8 cellular contexts compared by ENCODE assay signal in the genomic region with DNA sequence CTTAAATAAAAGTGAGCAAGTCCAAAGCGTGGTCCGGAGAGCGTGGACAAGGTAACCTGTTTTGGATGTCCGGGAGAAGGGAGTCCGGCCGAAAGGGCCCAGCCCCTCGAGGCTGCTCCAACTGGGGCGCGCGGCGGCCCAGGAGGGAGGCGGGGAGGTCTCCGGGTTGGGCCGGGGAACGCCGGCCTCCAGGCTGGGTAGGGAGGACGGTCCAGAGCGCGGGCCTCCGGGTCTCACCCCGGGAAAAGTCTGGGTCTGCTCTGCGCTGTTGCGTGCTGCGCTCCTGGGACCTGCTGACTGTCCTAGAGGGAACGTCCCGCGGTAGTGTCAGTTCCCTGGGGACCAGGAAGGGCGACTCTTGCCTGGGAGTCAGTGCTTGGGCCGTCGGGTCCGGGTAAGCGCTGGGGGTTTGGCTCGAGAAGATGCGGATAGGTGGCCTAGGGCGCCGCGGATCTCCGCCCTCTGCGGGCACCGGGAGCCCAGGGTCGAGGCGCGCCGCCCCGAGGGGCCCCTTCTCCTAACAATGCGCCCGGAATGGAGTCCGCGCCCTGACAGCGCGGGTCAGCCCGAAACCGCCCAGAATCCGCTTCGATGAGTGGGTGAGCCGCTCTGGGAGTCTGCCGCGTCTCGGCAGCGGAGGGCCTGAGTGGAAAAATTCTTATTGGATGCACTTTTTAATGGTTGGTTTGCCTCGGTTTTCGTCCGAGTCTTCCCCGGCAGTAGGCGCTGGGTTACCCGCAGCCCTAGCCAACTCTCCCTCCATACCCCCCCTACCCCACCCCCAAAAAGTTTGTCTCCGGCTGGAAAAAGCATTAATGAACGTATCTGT. TPM values are rescaled to one million over a fixed set of nuclear protein-coding genes. Genes with fewer than 3 reads are reported as not detected.
A peak's percentile ranks its signal among the peaks of the same experiment; 100 is the strongest.
DNase-seq lines count a peak whose midpoint lies in the region; ATAC-seq, FAIRE-seq and TF ChIP-seq lines count a peak whose summit lies in the region.

No MANE protein-coding gene starts in this region.

- POLR2A ChIA-PET in PC-9 (lab: Charles Lee; ENCODE audit: unreplicated experiment) = interaction anchor here (0.7 kb wide), 1 partner anchor 17 kb away, joined by 45 read pairs; no protein-coding TSS in a partner anchor

- H3K4me1 ChIP-seq in PC-9 (replicated peaks; ENCODE audit: insufficient read depth) (no peaks in the 10 kb centered on the region), left lung (peaks cover 7 to 59% of the 10 kb centered on the region in 2 donors), thoracic aorta (ENCODE audit: control insufficient read depth in 1 of 2, low read depth in 2 of 2) (peaks cover 22 to 45% of the 10 kb centered on the region in 2 donors)

- H3K9me3 ChIP-seq in PC-9 (ENCODE audit: insufficient read depth, low read depth) (no peaks in the 10 kb centered on the region), left lung (no peaks in the 10 kb centered on the region), thoracic aorta (no peaks in the 10 kb centered on the region)

- ATAC-seq in left lung = peak; percentile 32
- ATAC-seq in thoracic aorta (ENCODE audit: insufficient number of reproducible peaks, low FRiP score, low read depth) = no peak
- no peak for ATAC-seq in HG03196 (IDR thresholded peaks at IDR 0.05; ENCODE audit: unreplicated experiment)
- ATAC-seq in HG02870 (IDR thresholded peaks at IDR 0.05; ENCODE audit: unreplicated experiment) = no peak

- H3K27me3 ChIP-seq in PC-9 (ENCODE audit: insufficient read depth, low read depth) (peaks cover 30% of the 10 kb centered on the region), bronchial epithelial cell (ENCODE audit: control insufficient read depth, insufficient read depth, low read length) (peaks cover 13% of the 10 kb centered on the region), left lung (peaks cover 32 to 71% of the 10 kb centered on the region in 2 donors), thoracic aorta (replicated peaks; ENCODE audit: insufficient read depth) (peaks cover 5% of the 10 kb centered on the region)

- no peak for FAIRE-seq in bronchial epithelial cell (lab: Jason Lieb, UNC)

- H3K36me3 ChIP-seq in PC-9 (ENCODE audit: low read depth) (no peaks in the 10 kb centered on the region), bronchial epithelial cell (ENCODE audit: control insufficient read depth, insufficient read depth, low read length) (no peaks in the 10 kb centered on the region), left lung (no peaks in the 10 kb centered on the region), thoracic aorta (no peaks in the 10 kb centered on the region)

- H3K79me2 ChIP-seq in PC-9 (ENCODE audit: low read depth) = no peaks in the 10 kb centered on the region

- TF ChIP-seq CTCF in PC-9 (conservative IDR thresholded peaks at IDR 0.05) = no peak
- TF ChIP-seq CTCF in bronchial epithelial cell (IDR thresholded peaks at IDR 0.05; ENCODE audit: insufficient read depth, low read length, severe bottlenecking) = no peak
- no peak for TF ChIP-seq CTCF in left lung (IDR thresholded peaks at IDR 0.05)
- TF ChIP-seq CTCF in thoracic aorta (IDR thresholded peaks at IDR 0.05) = no peak

- H4K20me1 ChIP-seq in PC-9 (ENCODE audit: insufficient read depth) = no peaks in the 10 kb centered on the region

- TSS peak; percentile 36 for BruUV-seq in PC-9 (replicated peaks; lab: Mats Ljungman, UMichigan)

- H3F3A ChIP-seq in PC-9 (ENCODE audit: insufficient read depth, low read depth) = no peaks in the 10 kb centered on the region

- intact Hi-C loops in PC-9 (cut with micrococcal nuclease; ENCODE audit: unreplicated experiment) (no loop called here), left lung (cut with DNase I) (no loop called here)

- DNase-seq in NCI-H146 (lab: John Stamatoyannopoulos, UW) = peak; percentile 35
- DNase-seq in NCI-H146 treated with DMSO at 0.1 percent for 48 hours (lab: John Stamatoyannopoulos, UW; ENCODE audit: unreplicated experiment) = no peak
- DNase-seq in PC-9 = no peak
- DNase-seq in bronchial epithelial cell (ENCODE audit: low read depth) = no peak
- DNase-seq in left lung = peak; percentile 53 to 89
- DNase-seq in thoracic aorta (ENCODE audit: low spot score) = no peak

- no peak overlapping the region for H3K4me2 ChIP-seq in PC-9

- no peak overlapping the region for H2AFZ ChIP-seq in PC-9

- CTCF ChIA-PET in PC-9 (lab: Charles Lee) = interaction anchor here (0.7 kb wide), 1 partner anchor 1159 kb away, joined by 17 read pairs; no protein-coding TSS in a partner anchor

- no peaks in the 10 kb centered on the region for H3K9me2 ChIP-seq in PC-9 (ENCODE audit: insufficient read depth)

- H3K27ac ChIP-seq in PC-9 (no peak overlapping the region), left lung (peak overlapping the region; percentile 90 to 99), thoracic aorta (peak overlapping the region; percentile 72 to 74)

- H3K4me3 ChIP-seq in PC-9 (no peak overlapping the region), bronchial epithelial cell (ENCODE audit: low read depth, low read length) (peak overlapping the region; percentile 68), left lung (peak overlapping the region; percentile 61 to 77), thoracic aorta (peak overlapping the region; percentile 95)

RNA-seq across cellular contexts. Expression of gene FLI1, which starts 0.9 kb away (rescaled TPM):
- total RNA-seq in PC-9 (2021) (2.8 and 3.6 TPM in 2 replicates), bronchial epithelial cell (2.7 and 3.9 TPM in 2 replicates), left lung (10 to 100 TPM; 27.4 to 53.8 TPM), thoracic aorta (10 to 100 TPM; 30.6 to 40.0 TPM)

Comparison
In these comparisons a context has a peak if more than half of its experiments do, and no peak if none do; other contexts are left out.
1. DNase-seq: peak in NCI-H146 (single experiment) and left lung (2 of 2); none in NCI-H146 treated with DMSO at 0.1 percent for 48 hours (single experiment), PC-9 (0 of 2), bronchial epithelial cell (single experiment) and thoracic aorta (single experiment).